Comparison of ENCODE assay signal across 30 cellular contexts in the genomic region with DNA sequence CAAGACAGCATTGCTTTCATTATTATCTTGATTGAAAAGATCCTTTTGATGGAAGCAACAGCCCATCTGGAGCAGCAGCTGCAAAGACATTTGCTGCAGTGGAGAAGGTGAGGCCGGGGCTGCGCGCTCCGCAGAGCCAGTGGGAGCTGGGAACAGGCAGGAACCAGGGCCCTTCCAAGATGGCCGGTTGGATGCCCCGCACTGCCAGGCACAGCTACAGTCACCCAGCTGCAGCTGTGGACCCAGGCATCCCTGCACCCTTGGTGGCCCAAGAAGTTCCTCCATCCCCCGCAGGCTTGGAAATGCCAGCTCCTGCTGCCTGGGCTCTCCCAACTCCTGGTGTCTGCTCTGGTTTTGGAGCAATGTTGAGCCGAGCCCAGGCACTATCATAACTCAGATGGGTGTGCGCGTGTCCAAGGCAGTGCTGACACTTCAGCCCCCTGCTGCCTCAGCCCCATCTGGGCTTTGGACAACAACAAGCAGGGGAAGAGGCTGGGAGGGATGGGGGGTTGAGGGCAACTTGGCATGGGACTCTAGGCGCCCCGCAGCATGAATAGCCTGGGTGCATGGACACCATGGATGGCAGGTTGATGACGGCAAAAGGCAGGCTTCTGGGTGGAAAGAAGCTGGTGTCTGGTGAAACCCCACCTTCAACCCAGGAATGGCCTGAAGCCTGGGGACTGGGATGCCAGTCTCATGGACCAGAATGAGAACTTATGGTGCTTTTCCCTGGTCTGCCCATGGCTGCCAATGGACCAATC.
"Had no signal": no experiment of that assay in that cellular context is flagged by ENCODE, and none has a peak within 500 bp of the region (broad histone marks: within the 10 kb centered on the region; RNA-seq: fewer than 3 reads in every experiment).

No MANE protein-coding gene starts in this region.

- H3K4me2 ChIP-seq: KMS-11 had no signal

- H3K27me3 ChIP-seq: ascending aorta, body of pancreas, Peyer's patch had no signal

- H3K9ac ChIP-seq: KMS-11 had no signal

- ATAC-seq: activated CD8-positive, alpha-beta memory T cell treated with anti-CD3 and anti-CD28 coated beads, Interleukin-2, amount 10 ng/mL, durations not matched to agents 7 days and 5 days; activated CD8-positive, alpha-beta T cell treated with anti-CD3 and anti-CD28 coated beads, Interleukin-2, amount 10 ng/mL, durations not matched to agents 7 days and 5 days; activated naive CD4-positive, alpha-beta T cell treated with anti-CD3 and anti-CD28 coated beads, Interleukin-2, amount 50 U/mL, for 72 hours; activated naive CD8-positive, alpha-beta T cell treated with anti-CD3 and anti-CD28 coated beads, Interleukin-2, amount 50 U/mL, for 24 hours; body of pancreas; WTC11 had no signal

- H3K9me3 ChIP-seq: ascending aorta, Peyer's patch had no signal

- FAIRE-seq: bronchial epithelial cell had no signal

- H3K4me3 ChIP-seq: ascending aorta, body of pancreas, Peyer's patch had no signal

- DNase-seq: activated CD4-positive, alpha-beta T cell treated with anti-CD3 and anti-CD28 coated beads for 48 hours; activated CD4-positive, alpha-beta T cell treated with anti-CD3 and anti-CD28 coated beads, Interleukin-2, amount 50 U/mL, for 4 hours; activated CD4-positive, CD25-positive, alpha-beta regulatory T cell treated with anti-CD3 and anti-CD28 coated beads, Interleukin-2, amount 50 U/mL, for 72 hours; activated CD8-positive, alpha-beta memory T cell treated with anti-CD3 and anti-CD28 coated beads, Interleukin-2, amount 10 ng/mL, durations not matched to agents 7 days and 5 days; activated CD8-positive, alpha-beta T cell treated with anti-CD3 and anti-CD28 coated beads, Interleukin-2, amount 10 ng/mL, durations not matched to agents 7 days and 5 days; activated effector memory CD4-positive, alpha-beta T cell treated with anti-CD3 and anti-CD28 coated beads, Interleukin-2, amount 50 U/mL, for 16 hours; activated naive CD4-positive, alpha-beta T cell treated with Interleukin-2 at 50 U/mL for 16 hours; activated naive CD8-positive, alpha-beta T cell treated with anti-CD3 and anti-CD28 coated beads, Interleukin-2, amount 50 U/mL, for 24 hours; activated T-cell treated with anti-CD3 and anti-CD28 coated beads, Interleukin-2, amount 50 U/mL, for 24 hours; amniotic stem cell; body of pancreas; MV-4-11; NCI-H1092 treated with DMSO at 0.1 percent for 48 hours; NCI-H1417 treated with DMSO at 0.1 percent for 48 hours; NCI-H1694; NCI-H2029; NCI-H2107; NCI-H2171 treated with DMSO at 0.1 percent for 48 hours; NCI-H226; NCI-H69; NK-92 treated with Interleukin-12 subunit alpha and Interleukin-12 subunit beta, amount 100 ng/mL, for 24 hours; OCI-M1; Peyer's patch; SHP77 treated with DMSO at 0.1 percent for 48 hours had no signal

- H3K27ac ChIP-seq: ascending aorta, body of pancreas, KMS-11, Peyer's patch, RWPE1 had no signal

- H3K4me1 ChIP-seq: ascending aorta, body of pancreas, Peyer's patch had no signal

- H3K36me3 ChIP-seq: ascending aorta, Peyer's patch had no signal
